1 cellular context compared by ENCODE assay signal in the genomic region with DNA sequence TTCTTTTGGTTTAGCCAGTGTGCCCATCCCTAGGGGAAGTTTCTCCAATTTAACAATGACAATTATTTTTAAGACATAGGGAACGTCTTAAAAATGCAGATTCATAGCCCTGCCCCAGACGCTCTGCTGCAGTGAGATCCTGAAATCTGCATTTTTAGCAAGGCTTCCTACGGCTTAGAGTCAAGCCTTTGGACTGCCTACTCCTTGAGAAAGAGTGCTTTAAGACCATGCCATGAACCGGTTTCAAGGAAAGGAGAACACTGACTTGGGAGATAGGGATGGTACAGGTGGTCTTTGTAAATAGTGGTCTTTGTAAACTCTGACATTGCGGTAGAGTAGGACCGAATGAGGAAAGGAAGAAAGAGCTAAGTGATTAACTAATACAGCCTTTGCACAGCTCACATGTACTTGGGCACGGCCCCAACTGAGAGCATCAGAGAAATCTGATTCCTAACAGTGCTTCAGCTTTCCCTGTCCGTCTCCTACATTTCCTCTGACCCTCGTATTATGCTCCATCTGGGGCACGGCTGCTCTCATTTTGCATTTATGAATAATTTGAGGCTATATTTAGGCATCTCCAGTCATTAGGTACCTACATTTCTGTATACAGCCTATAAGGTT.
TF ChIP-seq lines count a peak whose summit lies in the region.

No MANE protein-coding gene starts in this region.

TF ChIP-seq in WTC11, 78 proteins besides CTCF, POLR2A, EP300 and RAD21 (continued from another document):
- TF ChIP-seq MLX (CRISPR knock-in tag; IDR thresholded peaks at IDR 0.05) (no peak), CDX4 (CRISPR knock-in tag; IDR thresholded peaks at IDR 0.05; ENCODE audit: borderline replicate concordance) (no peak), RELA (CRISPR knock-in tag; IDR thresholded peaks at IDR 0.05; ENCODE audit: borderline replicate concordance) (no peak), NFE2L1 (CRISPR knock-in tag; IDR thresholded peaks at IDR 0.05) (no peak), ZNF423 (CRISPR knock-in tag; IDR thresholded peaks at IDR 0.05) (no peak), ZNF512 (CRISPR knock-in tag; IDR thresholded peaks at IDR 0.05; ENCODE audit: borderline replicate concordance) (no peak), TEAD4 (CRISPR knock-in tag; IDR thresholded peaks at IDR 0.05) (no peak)
- TF ChIP-seq, protein P1, sequence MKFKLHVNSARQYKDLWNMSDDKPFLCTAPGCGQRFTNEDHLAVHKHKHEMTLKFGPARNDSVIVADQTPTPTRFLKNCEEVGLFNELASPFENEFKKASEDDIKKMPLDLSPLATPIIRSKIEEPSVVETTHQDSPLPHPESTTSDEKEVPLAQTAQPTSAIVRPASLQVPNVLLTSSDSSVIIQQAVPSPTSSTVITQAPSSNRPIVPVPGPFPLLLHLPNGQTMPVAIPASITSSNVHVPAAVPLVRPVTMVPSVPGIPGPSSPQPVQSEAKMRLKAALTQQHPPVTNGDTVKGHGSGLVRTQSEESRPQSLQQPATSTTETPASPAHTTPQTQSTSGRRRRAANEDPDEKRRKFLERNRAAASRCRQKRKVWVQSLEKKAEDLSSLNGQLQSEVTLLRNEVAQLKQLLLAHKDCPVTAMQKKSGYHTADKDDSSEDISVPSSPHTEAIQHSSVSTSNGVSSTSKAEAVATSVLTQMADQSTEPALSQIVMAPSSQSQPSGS (CRISPR knock-in tag; IDR thresholded peaks at IDR 0.05; ENCODE audit: borderline replicate concordance, low read depth) = no peak
- TF ChIP-seq, protein P2, sequence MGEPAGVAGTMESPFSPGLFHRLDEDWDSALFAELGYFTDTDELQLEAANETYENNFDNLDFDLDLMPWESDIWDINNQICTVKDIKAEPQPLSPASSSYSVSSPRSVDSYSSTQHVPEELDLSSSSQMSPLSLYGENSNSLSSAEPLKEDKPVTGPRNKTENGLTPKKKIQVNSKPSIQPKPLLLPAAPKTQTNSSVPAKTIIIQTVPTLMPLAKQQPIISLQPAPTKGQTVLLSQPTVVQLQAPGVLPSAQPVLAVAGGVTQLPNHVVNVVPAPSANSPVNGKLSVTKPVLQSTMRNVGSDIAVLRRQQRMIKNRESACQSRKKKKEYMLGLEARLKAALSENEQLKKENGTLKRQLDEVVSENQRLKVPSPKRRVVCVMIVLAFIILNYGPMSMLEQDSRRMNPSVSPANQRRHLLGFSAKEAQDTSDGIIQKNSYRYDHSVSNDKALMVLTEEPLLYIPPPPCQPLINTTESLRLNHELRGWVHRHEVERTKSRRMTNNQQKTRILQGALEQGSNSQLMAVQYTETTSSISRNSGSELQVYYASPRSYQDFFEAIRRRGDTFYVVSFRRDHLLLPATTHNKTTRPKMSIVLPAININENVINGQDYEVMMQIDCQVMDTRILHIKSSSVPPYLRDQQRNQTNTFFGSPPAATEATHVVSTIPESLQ (CRISPR knock-in tag; IDR thresholded peaks at IDR 0.05) = no peak
- TF ChIP-seq, protein P3, sequence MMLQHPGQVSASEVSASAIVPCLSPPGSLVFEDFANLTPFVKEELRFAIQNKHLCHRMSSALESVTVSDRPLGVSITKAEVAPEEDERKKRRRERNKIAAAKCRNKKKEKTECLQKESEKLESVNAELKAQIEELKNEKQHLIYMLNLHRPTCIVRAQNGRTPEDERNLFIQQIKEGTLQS (CRISPR knock-in tag; conservative IDR thresholded peaks at IDR 0.05) = no peak
